ENCODE assay signal across 9 cellular contexts in the genomic region with DNA sequence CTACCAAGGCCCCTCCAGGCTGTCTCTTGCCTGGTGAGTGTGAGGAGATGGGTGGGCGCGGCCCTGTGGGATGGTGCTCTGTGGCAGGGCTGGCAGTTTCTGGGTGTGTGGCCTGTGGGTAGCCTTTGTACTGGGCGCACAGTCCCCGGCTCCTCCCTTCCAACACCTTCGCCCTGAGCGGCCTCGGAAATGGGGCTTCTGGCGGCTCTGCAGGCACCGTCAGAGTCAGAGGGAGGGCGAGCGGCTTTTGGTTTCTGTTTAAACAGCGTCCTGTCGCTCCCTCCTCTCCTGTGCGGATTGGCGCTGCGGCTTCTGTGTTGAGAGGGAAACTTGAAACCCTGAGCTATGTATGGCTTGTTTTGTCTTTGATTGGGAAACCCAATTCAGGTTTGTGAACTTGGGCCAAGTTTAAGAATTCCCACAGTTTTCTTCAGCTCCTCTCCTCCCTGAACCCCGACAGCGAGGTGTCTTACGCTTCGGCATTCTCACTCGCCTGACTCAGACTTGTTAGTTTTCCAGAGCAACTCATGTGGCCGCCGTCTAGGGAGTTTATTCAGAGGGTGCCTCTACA. TPM values are rescaled to one million over a fixed set of nuclear protein-coding genes. Genes with fewer than 3 reads are reported as not detected.
DNase-seq lines count a peak whose midpoint lies in the region; ATAC-seq, FAIRE-seq and TF ChIP-seq lines count a peak whose summit lies in the region.
"Had no signal": no experiment of that assay in that cellular context is flagged by ENCODE, and none has a peak within 500 bp of the region (broad histone marks: within the 10 kb centered on the region; RNA-seq: fewer than 3 reads in every experiment).

No MANE protein-coding gene starts in this region.

- DNase-seq in NCI-H1092 treated with DMSO at 0.1 percent for 48 hours (lab: John Stamatoyannopoulos, UW) (peak; percentile 4), NCI-H1092 (lab: John Stamatoyannopoulos, UW) (no peak), left lung (peak; percentile 78 to 89), HTR-8/SVneo (ENCODE audit: insufficient read length, low spot score) (no peak), iPS-NIHi11 (ENCODE audit: low spot score) (no peak)

- H3K27ac ChIP-seq in left lung: peak overlapping the region; percentile 60 to 76
- peak overlapping the region; percentile 72 for H3K27ac ChIP-seq in subcutaneous abdominal adipose tissue (ENCODE audit: low read depth, low read length)
- H3K27ac ChIP-seq: 22Rv1 had no signal

- peak overlapping the region in 1 of 5 donors; percentile 58 for H3K9ac ChIP-seq in subcutaneous abdominal adipose tissue (ENCODE audit: low read length in 5 of 5)

- no peaks in the 10 kb centered on the region for H3K36me3 ChIP-seq in left lung
- H3K36me3 ChIP-seq in subcutaneous abdominal adipose tissue (ENCODE audit: control insufficient read depth in 5 of 5, insufficient read depth in 5 of 5, low read length in 5 of 5): peaks cover 0 to 15% (median 3%) of the 10 kb centered on the region in 5 donors

- intact Hi-C loops in left lung (cut with DNase I): no loop called here

- peaks cover 13% of the 10 kb centered on the region for H3K4me1 Mint-ChIP-seq in activated naive CD8-positive, alpha-beta T cell (ENCODE audit: low read depth)

- H3K36me3 Mint-ChIP-seq in activated naive CD8-positive, alpha-beta T cell: peaks cover 7% of the 10 kb centered on the region

- H3K27ac Mint-ChIP-seq in activated naive CD8-positive, alpha-beta T cell: no peak overlapping the region

- H3K9me3 Mint-ChIP-seq in activated naive CD8-positive, alpha-beta T cell (ENCODE audit: low read depth): no peaks in the 10 kb centered on the region

- peak overlapping the region; percentile 72 for H3K4me3 Mint-ChIP-seq in activated naive CD8-positive, alpha-beta T cell

- H3K9me3 ChIP-seq in left lung: no peaks in the 10 kb centered on the region
- no peaks in the 10 kb centered on the region for H3K9me3 ChIP-seq in subcutaneous abdominal adipose tissue (ENCODE audit: control insufficient read depth in 5 of 5, low read length in 5 of 5)

- FAIRE-seq in HTR-8/SVneo (lab: Jason Lieb, UNC): no peak

- H3K27me3 Mint-ChIP-seq in activated naive CD8-positive, alpha-beta T cell: no peaks in the 10 kb centered on the region

- H3K27me3 ChIP-seq in left lung: no peaks in the 10 kb centered on the region
- no peaks in the 10 kb centered on the region for H3K27me3 ChIP-seq in subcutaneous abdominal adipose tissue (ENCODE audit: control insufficient read depth in 5 of 5, insufficient read depth in 4 of 5, low read length in 5 of 5)

- ATAC-seq in left lung (peak; percentile 92), GM21381 (IDR thresholded peaks at IDR 0.05; ENCODE audit: unreplicated experiment) (no peak)

- TF ChIP-seq CTCF in left lung (IDR thresholded peaks at IDR 0.05): no peak

- H3K4me3 ChIP-seq in left lung: peak overlapping the region in 1 of 2 donors; percentile 8
- peak overlapping the region in 3 of 5 donors; percentile 45 to 59 (median 50) for H3K4me3 ChIP-seq in subcutaneous abdominal adipose tissue (ENCODE audit: low read depth in 1 of 5, low read length in 5 of 5)

- H3K4me1 ChIP-seq in left lung (peaks cover 2 to 20% of the 10 kb centered on the region in 2 donors), subcutaneous abdominal adipose tissue (ENCODE audit: control insufficient read depth in 5 of 5, insufficient read depth in 5 of 5, low read length in 5 of 5) (peaks cover 0 to 58% (median 0%) of the 10 kb centered on the region in 5 donors)

RNA-seq across cellular contexts. Expression of a gene that starts 8.3 kb away (rescaled TPM):
- 1 to 10 TPM; 1.6 to 3.4 TPM for total RNA-seq in left lung

Comparison
In these comparisons a context has a peak if more than half of its experiments do, and no peak if none do; other contexts are left out.
1. DNase-seq: peak in NCI-H1092 treated with DMSO at 0.1 percent for 48 hours (single experiment) and left lung (2 of 2); none in NCI-H1092 (single experiment), HTR-8/SVneo (single experiment) and iPS-NIHi11 (single experiment).